ENCODE assay signal across 8 cellular contexts in genomic region chr3:5011555-5012256, GRCh38. TPM values are rescaled to one million over a fixed set of nuclear protein-coding genes. Genes with fewer than 3 reads are reported as not detected.
DNase-seq lines count a peak whose midpoint lies in the region; ATAC-seq lines count a peak whose summit lies in the region.

No MANE protein-coding gene starts in this region.

- intact Hi-C loops in left ventricle myocardium superior (cut with micrococcal nuclease), result no loop called here

- peak overlapping the region; percentile 56 for H3K27ac Mint-ChIP-seq in central memory CD8-positive, alpha-beta T cell (ENCODE audit: low read depth)

- no peak overlapping the region for H3K4me3 Mint-ChIP-seq in central memory CD8-positive, alpha-beta T cell

- H3K9me3 Mint-ChIP-seq in central memory CD8-positive, alpha-beta T cell, result no peaks in the 10 kb centered on the region

- ATAC-seq in GM19438 (IDR thresholded peaks at IDR 0.05; ENCODE audit: low read depth, unreplicated experiment) (peak; percentile 47), HG03432 (IDR thresholded peaks at IDR 0.05; ENCODE audit: unreplicated experiment) (peak; percentile 63), left ventricle myocardium superior (no peak)
- ATAC-seq in central memory CD8-positive, alpha-beta T cell (replicated peaks; ENCODE audit: extremely low read depth, poor library complexity, severe bottlenecking), result peak; percentile 18

- peaks cover under 1% of the 10 kb centered on the region for H3K36me3 Mint-ChIP-seq in central memory CD8-positive, alpha-beta T cell (ENCODE audit: insufficient read depth)

- DNase-seq in GDM1 (lab: John Stamatoyannopoulos, UW) (peak; percentile 66), amygdala (lab: John Stamatoyannopoulos, UW) (no peak), GM03348 (ENCODE audit: low spot score) (no peak), left ventricle myocardium superior (no peak), NCI-H1092 (lab: John Stamatoyannopoulos, UW) (no peak)
- no peak for DNase-seq in central memory CD8-positive, alpha-beta T cell (ENCODE audit: low spot score in 2 of 2)

- H3K4me1 Mint-ChIP-seq in central memory CD8-positive, alpha-beta T cell, result peaks cover 36% of the 10 kb centered on the region

- no peaks in the 10 kb centered on the region for H3K27me3 Mint-ChIP-seq in central memory CD8-positive, alpha-beta T cell

RNA-seq across cellular contexts. Expression of gene BHLHE40, which starts 32.5 kb away (rescaled TPM):
- 26.8 TPM for total RNA-seq in left ventricle myocardium superior
